In the genomic region with DNA sequence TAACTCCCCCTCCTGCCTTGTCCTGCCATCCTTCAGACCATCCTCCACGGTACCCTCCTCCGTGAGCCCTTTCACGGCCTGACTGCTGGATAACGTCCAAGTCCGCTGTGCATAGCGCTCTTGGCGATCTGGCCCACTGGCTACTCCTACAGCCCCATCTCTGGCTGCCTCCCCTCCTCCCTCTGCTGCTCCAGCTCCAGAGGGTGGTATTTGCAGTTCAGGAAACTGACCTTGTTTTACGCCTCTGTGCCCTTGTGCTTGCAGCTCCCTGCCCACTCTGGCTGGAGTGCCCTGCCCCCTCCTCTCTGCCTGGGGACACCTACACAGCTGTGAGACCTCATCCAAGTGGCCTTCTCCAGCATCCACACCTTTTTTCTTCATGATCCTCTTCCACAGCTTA, we compare ENCODE assay signal across 2 cellular contexts.
A peak's percentile ranks its signal among the peaks of the same experiment; 100 is the strongest.
TF ChIP-seq lines count a peak whose summit lies in the region.

No MANE protein-coding gene starts in this region.

TF ChIP-seq in HEK293, 187 proteins besides CTCF, POLR2A, EP300 and RAD21 (continued from another document):
- TF ChIP-seq, protein P1, sequence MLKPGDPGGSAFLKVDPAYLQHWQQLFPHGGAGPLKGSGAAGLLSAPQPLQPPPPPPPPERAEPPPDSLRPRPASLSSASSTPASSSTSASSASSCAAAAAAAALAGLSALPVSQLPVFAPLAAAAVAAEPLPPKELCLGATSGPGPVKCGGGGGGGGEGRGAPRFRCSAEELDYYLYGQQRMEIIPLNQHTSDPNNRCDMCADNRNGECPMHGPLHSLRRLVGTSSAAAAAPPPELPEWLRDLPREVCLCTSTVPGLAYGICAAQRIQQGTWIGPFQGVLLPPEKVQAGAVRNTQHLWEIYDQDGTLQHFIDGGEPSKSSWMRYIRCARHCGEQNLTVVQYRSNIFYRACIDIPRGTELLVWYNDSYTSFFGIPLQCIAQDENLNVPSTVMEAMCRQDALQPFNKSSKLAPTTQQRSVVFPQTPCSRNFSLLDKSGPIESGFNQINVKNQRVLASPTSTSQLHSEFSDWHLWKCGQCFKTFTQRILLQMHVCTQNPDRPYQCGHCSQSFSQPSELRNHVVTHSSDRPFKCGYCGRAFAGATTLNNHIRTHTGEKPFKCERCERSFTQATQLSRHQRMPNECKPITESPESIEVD (tag by site-specific recombination; IDR thresholded peaks at IDR 0.05): no peak
- no peak for TF ChIP-seq ZSCAN30 (tag by site-specific recombination; IDR thresholded peaks at IDR 0.05)
- no peak for TF ChIP-seq ZNF548 (tag by site-specific recombination; IDR thresholded peaks at IDR 0.05)
- TF ChIP-seq ZFHX2 (tag by site-specific recombination; conservative IDR thresholded peaks at IDR 0.05): peak; percentile 85

TF ChIP-seq in K562, 482 proteins besides CTCF, POLR2A, EP300 and RAD21 (continued from another document):
- TF ChIP-seq, protein P2, sequence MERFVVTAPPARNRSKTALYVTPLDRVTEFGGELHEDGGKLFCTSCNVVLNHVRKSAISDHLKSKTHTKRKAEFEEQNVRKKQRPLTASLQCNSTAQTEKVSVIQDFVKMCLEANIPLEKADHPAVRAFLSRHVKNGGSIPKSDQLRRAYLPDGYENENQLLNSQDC (CRISPR knock-in tag; IDR thresholded peaks at IDR 0.05): no peak
- TF ChIP-seq MCM7 (IDR thresholded peaks at IDR 0.05) (no peak), ZNF79 (CRISPR knock-in tag; IDR thresholded peaks at IDR 0.05; ENCODE audit: low read depth) (no peak), HDGF (IDR thresholded peaks at IDR 0.05) (peak; percentile 12; the same call in 1 of the 2 replicates), POU5F1 (IDR thresholded peaks at IDR 0.05; ENCODE audit: borderline replicate concordance, low read depth, low read length, partially characterized antibody) (no peak), NFIC (IDR thresholded peaks at IDR 0.05) (peak; percentile 83), ZNF232 (CRISPR knock-in tag; IDR thresholded peaks at IDR 0.05) (no peak), ELF4 (CRISPR knock-in tag; IDR thresholded peaks at IDR 0.05) (0 out of 2 replicates have a peak, but pooled peaks have one; percentile 38)
- TF ChIP-seq, protein P3, sequence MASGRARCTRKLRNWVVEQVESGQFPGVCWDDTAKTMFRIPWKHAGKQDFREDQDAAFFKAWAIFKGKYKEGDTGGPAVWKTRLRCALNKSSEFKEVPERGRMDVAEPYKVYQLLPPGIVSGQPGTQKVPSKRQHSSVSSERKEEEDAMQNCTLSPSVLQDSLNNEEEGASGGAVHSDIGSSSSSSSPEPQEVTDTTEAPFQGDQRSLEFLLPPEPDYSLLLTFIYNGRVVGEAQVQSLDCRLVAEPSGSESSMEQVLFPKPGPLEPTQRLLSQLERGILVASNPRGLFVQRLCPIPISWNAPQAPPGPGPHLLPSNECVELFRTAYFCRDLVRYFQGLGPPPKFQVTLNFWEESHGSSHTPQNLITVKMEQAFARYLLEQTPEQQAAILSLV (tag; IDR thresholded peaks at IDR 0.05): 0 out of 2 replicates have a peak, but pooled peaks have one; percentile 10
- TF ChIP-seq, protein P4, sequence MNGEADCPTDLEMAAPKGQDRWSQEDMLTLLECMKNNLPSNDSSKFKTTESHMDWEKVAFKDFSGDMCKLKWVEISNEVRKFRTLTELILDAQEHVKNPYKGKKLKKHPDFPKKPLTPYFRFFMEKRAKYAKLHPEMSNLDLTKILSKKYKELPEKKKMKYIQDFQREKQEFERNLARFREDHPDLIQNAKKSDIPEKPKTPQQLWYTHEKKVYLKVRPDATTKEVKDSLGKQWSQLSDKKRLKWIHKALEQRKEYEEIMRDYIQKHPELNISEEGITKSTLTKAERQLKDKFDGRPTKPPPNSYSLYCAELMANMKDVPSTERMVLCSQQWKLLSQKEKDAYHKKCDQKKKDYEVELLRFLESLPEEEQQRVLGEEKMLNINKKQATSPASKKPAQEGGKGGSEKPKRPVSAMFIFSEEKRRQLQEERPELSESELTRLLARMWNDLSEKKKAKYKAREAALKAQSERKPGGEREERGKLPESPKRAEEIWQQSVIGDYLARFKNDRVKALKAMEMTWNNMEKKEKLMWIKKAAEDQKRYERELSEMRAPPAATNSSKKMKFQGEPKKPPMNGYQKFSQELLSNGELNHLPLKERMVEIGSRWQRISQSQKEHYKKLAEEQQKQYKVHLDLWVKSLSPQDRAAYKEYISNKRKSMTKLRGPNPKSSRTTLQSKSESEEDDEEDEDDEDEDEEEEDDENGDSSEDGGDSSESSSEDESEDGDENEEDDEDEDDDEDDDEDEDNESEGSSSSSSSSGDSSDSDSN (IDR thresholded peaks at IDR 0.05; ENCODE audit: borderline replicate concordance in 1 of 2, low read depth in 2 of 2, low read length in 2 of 2): no peak
